In genomic region chr15:66462630-66463029, GRCh38 we compare ENCODE assay signal across 1 cellular context.
TF ChIP-seq lines count a peak whose summit lies in the region.

No MANE protein-coding gene starts in this region.

TF ChIP-seq in HCT116, 20 proteins besides CTCF, POLR2A, EP300 and RAD21 (continued from another document):
- TF ChIP-seq, protein P1, sequence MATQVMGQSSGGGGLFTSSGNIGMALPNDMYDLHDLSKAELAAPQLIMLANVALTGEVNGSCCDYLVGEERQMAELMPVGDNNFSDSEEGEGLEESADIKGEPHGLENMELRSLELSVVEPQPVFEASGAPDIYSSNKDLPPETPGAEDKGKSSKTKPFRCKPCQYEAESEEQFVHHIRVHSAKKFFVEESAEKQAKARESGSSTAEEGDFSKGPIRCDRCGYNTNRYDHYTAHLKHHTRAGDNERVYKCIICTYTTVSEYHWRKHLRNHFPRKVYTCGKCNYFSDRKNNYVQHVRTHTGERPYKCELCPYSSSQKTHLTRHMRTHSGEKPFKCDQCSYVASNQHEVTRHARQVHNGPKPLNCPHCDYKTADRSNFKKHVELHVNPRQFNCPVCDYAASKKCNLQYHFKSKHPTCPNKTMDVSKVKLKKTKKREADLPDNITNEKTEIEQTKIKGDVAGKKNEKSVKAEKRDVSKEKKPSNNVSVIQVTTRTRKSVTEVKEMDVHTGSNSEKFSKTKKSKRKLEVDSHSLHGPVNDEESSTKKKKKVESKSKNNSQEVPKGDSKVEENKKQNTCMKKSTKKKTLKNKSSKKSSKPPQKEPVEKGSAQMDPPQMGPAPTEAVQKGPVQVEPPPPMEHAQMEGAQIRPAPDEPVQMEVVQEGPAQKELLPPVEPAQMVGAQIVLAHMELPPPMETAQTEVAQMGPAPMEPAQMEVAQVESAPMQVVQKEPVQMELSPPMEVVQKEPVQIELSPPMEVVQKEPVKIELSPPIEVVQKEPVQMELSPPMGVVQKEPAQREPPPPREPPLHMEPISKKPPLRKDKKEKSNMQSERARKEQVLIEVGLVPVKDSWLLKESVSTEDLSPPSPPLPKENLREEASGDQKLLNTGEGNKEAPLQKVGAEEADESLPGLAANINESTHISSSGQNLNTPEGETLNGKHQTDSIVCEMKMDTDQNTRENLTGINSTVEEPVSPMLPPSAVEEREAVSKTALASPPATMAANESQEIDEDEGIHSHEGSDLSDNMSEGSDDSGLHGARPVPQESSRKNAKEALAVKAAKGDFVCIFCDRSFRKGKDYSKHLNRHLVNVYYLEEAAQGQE (IDR thresholded peaks at IDR 0.05; ENCODE audit: low read depth): no peak
- TF ChIP-seq, protein P2, sequence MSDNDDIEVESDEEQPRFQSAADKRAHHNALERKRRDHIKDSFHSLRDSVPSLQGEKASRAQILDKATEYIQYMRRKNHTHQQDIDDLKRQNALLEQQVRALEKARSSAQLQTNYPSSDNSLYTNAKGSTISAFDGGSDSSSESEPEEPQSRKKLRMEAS (IDR thresholded peaks at IDR 0.05): no peak
